ENCODE assay signal across 9 cellular contexts in genomic region chr19:39507715-39508364, GRCh38. TPM values are rescaled to one million over a fixed set of nuclear protein-coding genes. Genes with fewer than 3 reads are reported as not detected.
DNase-seq lines count a peak whose midpoint lies in the region; ATAC-seq and TF ChIP-seq lines count a peak whose summit lies in the region.
"Had no signal": no experiment of that assay in that cellular context is flagged by ENCODE, and none has a peak within 500 bp of the region (broad histone marks: within the 10 kb centered on the region; RNA-seq: fewer than 3 reads in every experiment).

No MANE protein-coding gene starts in this region.

- H3K4me1 Mint-ChIP-seq in endothelial cell (ENCODE audit: unreplicated experiment) (no peaks in the 10 kb centered on the region), progenitor cell of endocrine pancreas (ENCODE audit: low read depth) (no peaks in the 10 kb centered on the region)

- ATAC-seq in GM21529 (IDR thresholded peaks at IDR 0.05; ENCODE audit: unreplicated experiment), result no peak

- H3K36me3 Mint-ChIP-seq in endothelial cell (ENCODE audit: low read depth, unreplicated experiment) (peaks cover 34% of the 10 kb centered on the region), progenitor cell of endocrine pancreas (ENCODE audit: insufficient read depth) (no peaks in the 10 kb centered on the region)

- POLR2A ChIA-PET in RWPE1 (lab: Yijun Ruan, JAX; ENCODE audit: low non-redundant PET), result no interaction called here

- H3K4me3 Mint-ChIP-seq in endothelial cell (ENCODE audit: unreplicated experiment), result peak overlapping the region; percentile 59
- peak overlapping the region; percentile 65 for H3K4me3 Mint-ChIP-seq in progenitor cell of endocrine pancreas (ENCODE audit: low read depth)

- DNase-seq in NCI-H1417 (lab: John Stamatoyannopoulos, UW) (peak; percentile 43 to 78 (median 67)), NCI-H1417 treated with DMSO at 0.1 percent for 48 hours (lab: John Stamatoyannopoulos, UW) (no peak), RWPE1 (ENCODE audit: low spot score) (no peak), endothelial cell (ENCODE audit: low spot score) (no peak), progenitor cell of endocrine pancreas (ENCODE audit: low spot score, unreplicated experiment) (no peak), NOMO-1 (lab: John Stamatoyannopoulos, UW; ENCODE audit: unreplicated experiment in 2 of 2) (no peak), OCI-M2 (lab: John Stamatoyannopoulos, UW; ENCODE audit: unreplicated experiment) (no peak)

- H3K27ac Mint-ChIP-seq in endothelial cell (ENCODE audit: unreplicated experiment) (no peak overlapping the region), progenitor cell of endocrine pancreas (no peak overlapping the region)

- H3K27me3 Mint-ChIP-seq in endothelial cell (ENCODE audit: unreplicated experiment) (peaks cover 13% of the 10 kb centered on the region), progenitor cell of endocrine pancreas (peaks cover 60% of the 10 kb centered on the region)

- CTCF ChIA-PET in RWPE1 (lab: Yijun Ruan, JAX), result no interaction called here

- no peaks in the 10 kb centered on the region for H3K9me3 Mint-ChIP-seq in endothelial cell (ENCODE audit: unreplicated experiment)
- H3K9me3 Mint-ChIP-seq in progenitor cell of endocrine pancreas (ENCODE audit: low read depth), result no peaks in the 10 kb centered on the region

- TF ChIP-seq CTCF in RWPE1 (conservative IDR thresholded peaks at IDR 0.05; ENCODE audit: low read depth) (no peak), endothelial cell (IDR thresholded peaks at IDR 0.05; ENCODE audit: unreplicated experiment) (no peak), progenitor cell of endocrine pancreas (IDR thresholded peaks at IDR 0.05; ENCODE audit: unreplicated experiment) (no peak)

- H3K27ac ChIP-seq in RWPE1, result peak overlapping the region; percentile 18; the same call in 1 of the 2 replicates

RNA-seq across cellular contexts. Expression of gene SELENOV, which starts 7.1 kb away (rescaled TPM):
- 2.9 TPM for total RNA-seq in endothelial cell (ENCODE audit: unreplicated experiment)
- 5.1 and 6.5 TPM in 2 replicates for total RNA-seq in progenitor cell of endocrine pancreas
- total RNA-seq: M059J had no signal

RNA-seq across cellular contexts. Expression of gene DLL3, which starts 9.1 kb away (rescaled TPM):
- total RNA-seq in endothelial cell (ENCODE audit: unreplicated experiment), result 42.7 TPM
- 0.93 and 1.1 TPM in 2 replicates for total RNA-seq in progenitor cell of endocrine pancreas

RNA-seq across cellular contexts. Expression of gene EID2B, which starts 24.8 kb away (rescaled TPM):
- 3.2 TPM for total RNA-seq in endothelial cell (ENCODE audit: unreplicated experiment)
- 1.8 and 2.0 TPM in 2 replicates for total RNA-seq in progenitor cell of endocrine pancreas

RNA-seq across cellular contexts. Expression of gene TIMM50, which starts 27.2 kb away (rescaled TPM):
- total RNA-seq in endothelial cell (ENCODE audit: unreplicated experiment) (86.2 TPM), progenitor cell of endocrine pancreas (79.3 TPM in 2 replicates)

RNA-seq across cellular contexts. Expression of gene EID2, which starts 32.1 kb away (rescaled TPM):
- total RNA-seq in endothelial cell (ENCODE audit: unreplicated experiment) (19.6 TPM), progenitor cell of endocrine pancreas (21.0 and 24.1 TPM in 2 replicates)

Comparison
In these comparisons a context has a peak if more than half of its experiments do, and no peak if none do; other contexts are left out.
1. DNase-seq: peak in NCI-H1417 (3 of 3); none in NCI-H1417 treated with DMSO at 0.1 percent for 48 hours (single experiment), RWPE1 (single experiment), endothelial cell (single experiment), progenitor cell of endocrine pancreas (single experiment), NOMO-1 (0 of 2) and OCI-M2 (single experiment).
2. RNA of gene DLL3, which starts 9.1 kb away (total RNA-seq): 42.7 TPM in endothelial cell (single experiment); 0.93 to 1.1 TPM in progenitor cell of endocrine pancreas; every median in the first group is over 10 times any median in the second.